ENCODE assay signal across 9 cellular contexts in the genomic region with DNA sequence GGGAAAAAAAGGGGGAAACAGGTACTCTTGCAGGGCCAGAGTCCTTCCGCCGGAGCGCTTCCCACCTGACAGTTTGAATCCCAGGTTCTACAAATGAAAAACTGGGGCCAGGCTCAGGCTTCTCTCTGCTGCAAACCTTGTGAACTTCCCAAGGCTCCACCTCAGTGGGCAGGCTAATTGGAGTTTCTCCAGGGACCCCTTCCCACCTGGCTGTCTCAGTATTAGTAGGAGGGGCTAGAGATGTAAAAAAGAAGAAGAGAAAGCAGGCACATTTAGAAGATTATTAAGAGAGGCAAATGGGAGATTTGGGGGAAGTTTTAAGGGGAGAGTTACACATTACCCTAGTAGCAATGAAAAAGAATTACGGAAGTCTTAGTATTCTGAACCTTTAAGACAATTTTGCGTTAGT. TPM values are rescaled to one million over a fixed set of nuclear protein-coding genes. Genes with fewer than 3 reads are reported as not detected.
DNase-seq lines count a peak whose midpoint lies in the region; ATAC-seq and TF ChIP-seq lines count a peak whose summit lies in the region.
"Had no signal": no experiment of that assay in that cellular context is flagged by ENCODE, and none has a peak within 500 bp of the region (broad histone marks: within the 10 kb centered on the region; RNA-seq: fewer than 3 reads in every experiment).

No MANE protein-coding gene starts in this region.

- H3K4me3 ChIP-seq in CD4-positive, alpha-beta memory T cell (ENCODE audit: low read length in 2 of 2): peak overlapping the region; percentile 91 to 99
- H3K4me3 ChIP-seq in IMR-90 (ENCODE audit: insufficient read depth, low read depth, low read length): peak overlapping the region; percentile 60

- H3K36me3 Mint-ChIP-seq in CD4-positive, alpha-beta memory T cell: peaks cover 36 to 55% of the 10 kb centered on the region in 2 donors
- peaks cover 68% of the 10 kb centered on the region for H3K36me3 Mint-ChIP-seq in activated T-helper 2 cell treated with anti-CD3 and anti-CD28 coated beads, Interferon-gamma antibody, Interleukin-2, Interleukin-4, amounts not matched to agents 10 μg/mL and 5 μg/mL and 100 μg/mL, durations not matched to agents 14 hours and 24 hours and 36 hours (ENCODE audit: low read depth)
- peaks cover 25 to 42% of the 10 kb centered on the region in 2 donors for H3K36me3 Mint-ChIP-seq in stimulated activated naive B cell treated with anti-CD40 and anti-IgM and Interleukin-4, amounts not matched to agents 10 μg/mL and 1 μg/mL and 100 μg/mL, for 72 hours

- H2BK20ac ChIP-seq in IMR-90 (ENCODE audit: low read depth, low read length): peak overlapping the region; percentile 42; the same call in 1 of the 2 replicates

- ATAC-seq in IMR-90 (ENCODE audit: low read depth): no peak
- peak; percentile 28 to 31 for ATAC-seq in stimulated activated naive B cell treated with anti-CD40 and anti-IgM and Interleukin-4, amounts not matched to agents 10 μg/mL and 1 μg/mL and 100 μg/mL, for 72 hours (replicated peaks)

- no peak for TF ChIP-seq RAD21 in IMR-90 (IDR thresholded peaks at IDR 0.05; ENCODE audit: low read length)

- POLR2A ChIA-PET in CD4-positive, alpha-beta memory T cell (lab: Charles Lee; ENCODE audit: partially characterized antibody): interaction anchor here (1.2 to 25.7 kb wide), 12 partner anchors 14 to 219 kb away, joined by 4 to 881 read pairs (median 66); a partner anchor contains a TSS
- POLR2A ChIA-PET in IMR-90 (lab: Charles Lee; ENCODE audit: unreplicated experiment): no interaction called here

- no CpG with 5 or more reads among the region's 5 CpGs for WGBS in IMR-90 (ENCODE audit: extremely low coverage in 2 of 2, insufficient read length in 1 of 2), 2 experiments

- peaks cover 0 to 3% of the 10 kb centered on the region in 2 donors for H3K9me3 ChIP-seq in CD4-positive, alpha-beta memory T cell (ENCODE audit: control insufficient read depth in 1 of 2, low read length in 2 of 2)
- H3K9me3 ChIP-seq in IMR-90 (ENCODE audit: control insufficient read depth, insufficient read depth, low read length): no peaks in the 10 kb centered on the region

- no peaks in the 10 kb centered on the region for H4K20me1 ChIP-seq in IMR-90 (ENCODE audit: insufficient read depth, low read length)

- CTCF ChIA-PET in CD4-positive, alpha-beta memory T cell (lab: Charles Lee; ENCODE audit: partially characterized antibody): interaction anchor here (1.2 to 3.5 kb wide), 6 partner anchors 16 to 180 kb away, joined by 3 to 21 read pairs (median 4); no protein-coding TSS in a partner anchor
- CTCF ChIA-PET in IMR-90 (lab: Yijun Ruan, JAX): no interaction called here

- peak overlapping the region; percentile 12 for H3K14ac ChIP-seq in IMR-90 (replicated peaks; ENCODE audit: low read depth, low read length)

- peak overlapping the region; percentile 15; the same call in 1 of the 2 replicates for H3K23ac ChIP-seq in IMR-90 (ENCODE audit: low read depth, low read length)

- peak overlapping the region; percentile 84 for H2BK5ac ChIP-seq in IMR-90 (ENCODE audit: low read depth, low read length, poor library complexity, severe bottlenecking)

- peak overlapping the region; percentile 59 for H2AFZ ChIP-seq in IMR-90 (replicated peaks; ENCODE audit: low read length, poor library complexity)

- H2AK9ac ChIP-seq in IMR-90 (replicated peaks; ENCODE audit: low read depth, low read length, poor library complexity): peak overlapping the region; percentile 12

- H3K9me1 ChIP-seq in IMR-90 (ENCODE audit: insufficient read depth, low read length): no peaks in the 10 kb centered on the region; the same call in 1 of the 2 replicates

- H3K4me1 Mint-ChIP-seq in CD4-positive, alpha-beta memory T cell: peaks cover 39 to 68% (median 53%) of the 10 kb centered on the region in 4 donors
- H3K4me1 Mint-ChIP-seq in activated T-helper 2 cell treated with anti-CD3 and anti-CD28 coated beads, Interferon-gamma antibody, Interleukin-2, Interleukin-4, amounts not matched to agents 10 μg/mL and 5 μg/mL and 100 μg/mL, durations not matched to agents 14 hours and 24 hours and 36 hours (ENCODE audit: low read depth): peaks cover 49% of the 10 kb centered on the region
- H3K4me1 Mint-ChIP-seq in stimulated activated naive B cell treated with anti-CD40 and anti-IgM and Interleukin-4, amounts not matched to agents 10 μg/mL and 1 μg/mL and 100 μg/mL, for 72 hours: peaks cover 35 to 59% of the 10 kb centered on the region in 2 donors

- no peak for TF ChIP-seq CTCF in IMR-90 (conservative IDR thresholded peaks at IDR 0.05; ENCODE audit: low read depth, low read length)

- H3K27ac Mint-ChIP-seq in CD4-positive, alpha-beta memory T cell: peak overlapping the region; percentile 85 to 99 (median 97)
- H3K27ac Mint-ChIP-seq in activated T-helper 2 cell treated with anti-CD3 and anti-CD28 coated beads, Interferon-gamma antibody, Interleukin-2, Interleukin-4, amounts not matched to agents 10 μg/mL and 5 μg/mL and 100 μg/mL, durations not matched to agents 14 hours and 24 hours and 36 hours: peak overlapping the region; percentile 96
- peak overlapping the region; percentile 97 for H3K27ac Mint-ChIP-seq in stimulated activated naive B cell treated with anti-CD40 and anti-IgM and Interleukin-4, amounts not matched to agents 10 μg/mL and 1 μg/mL and 100 μg/mL, for 72 hours

- H3K9ac ChIP-seq in IMR-90 (ENCODE audit: low read depth, low read length): peak overlapping the region; percentile 78

- peak overlapping the region; percentile 94 to 100 (median 99) for H3K4me3 Mint-ChIP-seq in CD4-positive, alpha-beta memory T cell
- H3K4me3 Mint-ChIP-seq in activated T-helper 2 cell treated with anti-CD3 and anti-CD28 coated beads, Interferon-gamma antibody, Interleukin-2, Interleukin-4, amounts not matched to agents 10 μg/mL and 5 μg/mL and 100 μg/mL, durations not matched to agents 14 hours and 24 hours and 36 hours (ENCODE audit: low read depth): peak overlapping the region; percentile 94
- H3K4me3 Mint-ChIP-seq in stimulated activated naive B cell treated with anti-CD40 and anti-IgM and Interleukin-4, amounts not matched to agents 10 μg/mL and 1 μg/mL and 100 μg/mL, for 72 hours: peak overlapping the region; percentile 90 to 92

- in situ Hi-C loops in IMR-90 (cut with MboI; ENCODE audit: low sequenced_read_pairs): loop anchor here (25.0 kb wide), 1 partner anchor 312 kb away; no protein-coding TSS in a partner anchor

- no peaks in the 10 kb centered on the region for H3K27me3 ChIP-seq in CD4-positive, alpha-beta memory T cell (ENCODE audit: insufficient read depth, low read length)
- no peaks in the 10 kb centered on the region for H3K27me3 ChIP-seq in IMR-90 (ENCODE audit: control insufficient read depth, insufficient read depth, low read length)

- peak overlapping the region; percentile 41 for H2BK120ac ChIP-seq in IMR-90 (ENCODE audit: low read depth, low read length)

- peak overlapping the region; percentile 31; the same call in 1 of the 3 replicates for H2BK15ac ChIP-seq in IMR-90 (ENCODE audit: low read depth, low read length)

- dilution Hi-C loops in IMR-90 (cut with HindIII; ENCODE audit: low sequenced_read_pairs, unreplicated experiment): no loop called here

- peaks cover 64% of the 10 kb centered on the region for H3K4me1 ChIP-seq in CD4-positive, alpha-beta memory T cell (ENCODE audit: insufficient read depth, low read length)
- H3K4me1 ChIP-seq in IMR-90 (ENCODE audit: control insufficient read depth, insufficient read depth, low read length): peaks cover 5% of the 10 kb centered on the region

- 0 out of 2 replicates have a peak overlapping the region, but pooled peaks have one; percentile 11 for H4K91ac ChIP-seq in IMR-90 (ENCODE audit: insufficient read depth, low read depth, low read length)

- no peak overlapping the region for H2AK5ac ChIP-seq in IMR-90 (ENCODE audit: low read depth, low read length)

- H4K5ac ChIP-seq in IMR-90 (ENCODE audit: low read depth, low read length): peak overlapping the region; percentile 31; the same call in 1 of the 2 replicates

- peaks cover 4 to 16% (median 7%) of the 10 kb centered on the region in 8 donors for H3K9me3 Mint-ChIP-seq in CD4-positive, alpha-beta memory T cell
- H3K9me3 Mint-ChIP-seq in activated T-helper 2 cell treated with anti-CD3 and anti-CD28 coated beads, Interferon-gamma antibody, Interleukin-2, Interleukin-4, amounts not matched to agents 10 μg/mL and 5 μg/mL and 100 μg/mL, durations not matched to agents 14 hours and 24 hours and 36 hours: peaks cover 14% of the 10 kb centered on the region
- peaks cover 7 to 11% of the 10 kb centered on the region in 2 donors for H3K9me3 Mint-ChIP-seq in stimulated activated naive B cell treated with anti-CD40 and anti-IgM and Interleukin-4, amounts not matched to agents 10 μg/mL and 1 μg/mL and 100 μg/mL, for 72 hours

- peak overlapping the region; percentile 83 for H3K27ac ChIP-seq in CD4-positive, alpha-beta memory T cell (ENCODE audit: low read depth, low read length)
- H3K27ac ChIP-seq in IMR-90 (ENCODE audit: insufficient read depth, low read length): peak overlapping the region; percentile 56; the same call in 1 of the 2 replicates

- DNase-seq in CD4-positive, alpha-beta memory T cell: peak in 1 of 5 donors; percentile 22
- DNase-seq in IMR-90 (no peak), islet precursor cell (peak; percentile 80), HT-29 (ENCODE audit: low spot score) (no peak), midbrain (lab: John Stamatoyannopoulos, UW) (no peak), GF-D8 (lab: John Stamatoyannopoulos, UW) (no peak)
- no peak for DNase-seq in activated T-helper 2 cell treated with anti-CD3 and anti-CD28 coated beads, Interferon-gamma antibody, Interleukin-2, Interleukin-4, amounts not matched to agents 10 μg/mL and 5 μg/mL and 100 μg/mL, durations not matched to agents 14 hours and 24 hours and 36 hours (ENCODE audit: low spot score)
- DNase-seq in stimulated activated naive B cell treated with anti-CD40 and anti-IgM and Interleukin-4, amounts not matched to agents 10 μg/mL and 1 μg/mL and 100 μg/mL, for 72 hours: peak; percentile 67

- H3K79me1 ChIP-seq in IMR-90 (ENCODE audit: low read depth in 1 of 2, low read length in 2 of 2): peaks cover 5 to 24% of the 10 kb centered on the region in 2 experiments; a peak in 3 of 4 replicates

- BruUV-seq in IMR-90 (replicated peaks; lab: Mats Ljungman, UMichigan): no TSS peak

- peak overlapping the region; percentile 96 for H3K4me2 ChIP-seq in IMR-90 (ENCODE audit: low read depth, low read length)

- TF ChIP-seq POLR2A in IMR-90 (IDR thresholded peaks at IDR 0.05; ENCODE audit: low read depth, low read length): no peak

- H3K18ac ChIP-seq in IMR-90 (ENCODE audit: low read depth, low read length): peak overlapping the region; percentile 52; the same call in 1 of the 2 replicates

- H3K56ac ChIP-seq in IMR-90 (ENCODE audit: extremely low read depth, insufficient read depth, low read length): peak overlapping the region; percentile 63; the same call in 1 of the 2 replicates

- peak overlapping the region in 1 of 2 experiments; percentile 62; a peak in 2 of 4 replicates for H4K8ac ChIP-seq in IMR-90 (ENCODE audit: low read depth in 2 of 2, low read length in 2 of 2)

- intact Hi-C loops in CD4-positive, alpha-beta memory T cell (cut with micrococcal nuclease): loop anchor here (2.0 to 5.0 kb wide), 3 partner anchors 33 to 148 kb away; a partner anchor contains a TSS
- intact Hi-C loops in IMR-90 (cut with micrococcal nuclease): loop anchor here (5.0 kb wide), 1 partner anchor 317 kb away; no protein-coding TSS in a partner anchor
- intact Hi-C loops in activated T-helper 2 cell treated with anti-CD3 and anti-CD28 coated beads, Interferon-gamma antibody, Interleukin-2, Interleukin-4, amounts not matched to agents 10 μg/mL and 5 μg/mL and 100 μg/mL, durations not matched to agents 14 hours and 24 hours and 36 hours (cut with micrococcal nuclease): loop anchor here (2.0 kb wide), 1 partner anchor 219 kb away; a partner anchor contains a TSS

- no peaks in the 10 kb centered on the region for H3K27me3 Mint-ChIP-seq in CD4-positive, alpha-beta memory T cell
- no peaks in the 10 kb centered on the region for H3K27me3 Mint-ChIP-seq in activated T-helper 2 cell treated with anti-CD3 and anti-CD28 coated beads, Interferon-gamma antibody, Interleukin-2, Interleukin-4, amounts not matched to agents 10 μg/mL and 5 μg/mL and 100 μg/mL, durations not matched to agents 14 hours and 24 hours and 36 hours (ENCODE audit: low read depth)
- H3K27me3 Mint-ChIP-seq in stimulated activated naive B cell treated with anti-CD40 and anti-IgM and Interleukin-4, amounts not matched to agents 10 μg/mL and 1 μg/mL and 100 μg/mL, for 72 hours: no peaks in the 10 kb centered on the region

- peak overlapping the region; percentile 2 for H3K4ac ChIP-seq in IMR-90 (ENCODE audit: low read depth, low read length)

- peaks cover 10% of the 10 kb centered on the region for H3K36me3 ChIP-seq in CD4-positive, alpha-beta memory T cell (ENCODE audit: insufficient read depth, low read length)
- H3K36me3 ChIP-seq in IMR-90 (ENCODE audit: control insufficient read depth, insufficient read depth, low read length): peaks cover 4% of the 10 kb centered on the region; the same call in 1 of the 2 replicates

RNA-seq across cellular contexts. Expression of a gene that starts 20.0 kb away (rescaled TPM):
- total RNA-seq in CD4-positive, alpha-beta memory T cell: 100 to 1,000 TPM; 294 to 297 TPM
- polyA plus RNA-seq in CD4-positive, alpha-beta memory T cell: 100 to 1,000 TPM; 241 to 288 TPM
- 0.72 and 1.1 TPM in 2 replicates for total RNA-seq in IMR-90 (2012; rRNA removed)
- 0.80 and 1.2 TPM in 2 replicates for polyA plus RNA-seq in IMR-90 (2012; rRNA removed)
- polyA plus RNA-seq in IMR-90 (2012; cell fraction: cytosol; rRNA removed): 0.05 and 0.08 TPM in 2 replicates
- 2.3 and 18.8 TPM in 2 replicates for polyA plus RNA-seq in IMR-90 (2012; cell fraction: nucleus; rRNA removed; ENCODE audit: low replicate concordance)
- 350 and 351 TPM in 2 replicates for total RNA-seq in activated T-helper 2 cell treated with anti-CD3 and anti-CD28 coated beads, Interferon-gamma antibody, Interleukin-2, Interleukin-4, amounts not matched to agents 10 μg/mL and 5 μg/mL and 100 μg/mL, durations not matched to agents 14 hours and 24 hours and 36 hours
- total RNA-seq in HT-29 (2014; rRNA removed; shearing (Covaris generic)): 0.03 and 0.37 TPM in 2 replicates

RNA-seq across cellular contexts. Expression of a gene that starts 41.8 kb away (rescaled TPM):
- total RNA-seq in CD4-positive, alpha-beta memory T cell: 10 to 100 TPM; 62.2 to 63.2 TPM
- 100 to 1,000 TPM; 133 to 196 TPM for polyA plus RNA-seq in CD4-positive, alpha-beta memory T cell
- not detected in 2 replicates for total RNA-seq in IMR-90 (2012; rRNA removed)
- polyA plus RNA-seq in IMR-90 (2012; rRNA removed): not detected in 2 replicates
- not detected in 2 replicates for polyA plus RNA-seq in IMR-90 (2012; cell fraction: cytosol; rRNA removed)
- not detected in 2 replicates for polyA plus RNA-seq in IMR-90 (2012; cell fraction: nucleus; rRNA removed; ENCODE audit: low replicate concordance)
- total RNA-seq in activated T-helper 2 cell treated with anti-CD3 and anti-CD28 coated beads, Interferon-gamma antibody, Interleukin-2, Interleukin-4, amounts not matched to agents 10 μg/mL and 5 μg/mL and 100 μg/mL, durations not matched to agents 14 hours and 24 hours and 36 hours: 0.32 TPM in 1 of 2 replicates, not detected in the other
- not detected in 2 replicates for total RNA-seq in HT-29 (2014; rRNA removed; shearing (Covaris generic))
- total RNA-seq: M059J had no signal

Comparison
In these comparisons a context has a peak if more than half of its experiments do, and no peak if none do; other contexts are left out.
1. DNase-seq: peak in islet precursor cell (single experiment) and stimulated activated naive B cell treated with anti-CD40 and anti-IgM and Interleukin-4, amounts not matched to agents 10 μg/mL and 1 μg/mL and 100 μg/mL, for 72 hours (single experiment); none in IMR-90 (single experiment), activated T-helper 2 cell treated with anti-CD3 and anti-CD28 coated beads, Interferon-gamma antibody, Interleukin-2, Interleukin-4, amounts not matched to agents 10 μg/mL and 5 μg/mL and 100 μg/mL, durations not matched to agents 14 hours and 24 hours and 36 hours (single experiment), HT-29 (single experiment), midbrain (single experiment) and GF-D8 (single experiment).
2. RNA of a gene that starts 20.0 kb away (total RNA-seq): 350 to 351 TPM in activated T-helper 2 cell treated with anti-CD3 and anti-CD28 coated beads, Interferon-gamma antibody, Interleukin-2, Interleukin-4, amounts not matched to agents 10 μg/mL and 5 μg/mL and 100 μg/mL, durations not matched to agents 14 hours and 24 hours and 36 hours and 294 to 297 TPM in CD4-positive, alpha-beta memory T cell; 0.72 to 1.1 TPM in IMR-90 and 0.03 to 0.37 TPM in HT-29; every median in the first group is over 100 times any median in the second.
3. RNA of a gene that starts 41.8 kb away (total RNA-seq): 62.2 to 63.2 TPM in CD4-positive, alpha-beta memory T cell; 0.32 TPM in activated T-helper 2 cell treated with anti-CD3 and anti-CD28 coated beads, Interferon-gamma antibody, Interleukin-2, Interleukin-4, amounts not matched to agents 10 μg/mL and 5 μg/mL and 100 μg/mL, durations not matched to agents 14 hours and 24 hours and 36 hours, not detected in IMR-90 and not detected in HT-29; every median in the first group is over 10 times any median in the second.
4. Peak in every context shown above with its lines, with median percentiles within 50 percentile points of each other: H3K27ac Mint-ChIP-seq and H3K4me3 Mint-ChIP-seq.